8 cellular contexts compared by ENCODE assay signal in genomic region chr4:15681372-15682339, GRCh38. TPM values are rescaled to one million over a fixed set of nuclear protein-coding genes. Genes with fewer than 3 reads are reported as not detected.
A peak's percentile ranks its signal among the peaks of the same experiment; 100 is the strongest.
DNase-seq lines count a peak whose midpoint lies in the region; ATAC-seq and TF ChIP-seq lines count a peak whose summit lies in the region.

FAM200B (plus strand) TSS chr4:15681827; CDS start chr4:15686978, 5,151 bp downstream.

- H3K79me2 ChIP-seq in fibroblast of lung (ENCODE audit: control insufficient read depth, insufficient read depth, low read length): peaks cover 80% of the 10 kb centered on the region

- no peaks in the 10 kb centered on the region for H3K9me3 ChIP-seq in fibroblast of lung (ENCODE audit: control insufficient read depth, insufficient read depth, low read depth, low read length)
- no peaks in the 10 kb centered on the region for H3K9me3 ChIP-seq in naive thymus-derived CD4-positive, alpha-beta T cell (ENCODE audit: control insufficient read depth in 2 of 3, low read length in 3 of 3)

- peak within 1 kb of the TSS; percentile 99 for H3K27ac Mint-ChIP-seq in activated T-helper 17 cell treated with anti-CD3 and anti-CD28 coated beads, Interleukin-2, amount 50 U/mL, for 72 hours
- H3K27ac Mint-ChIP-seq in naive thymus-derived CD4-positive, alpha-beta T cell: peak within 1 kb of the TSS; percentile 89 to 100 (median 98)
- H3K27ac Mint-ChIP-seq in stimulated activated naive B cell treated with anti-CD40 and anti-IgM and Interleukin-4, amounts not matched to agents 10 μg/mL and 1 μg/mL and 100 μg/mL, for 72 hours: peak within 1 kb of the TSS; percentile 99

- H3K4me3 ChIP-seq in LNCaP clone FGC (ENCODE audit: low read depth, low read length) (peak within 1 kb of the TSS; percentile 61), fibroblast of lung (replicated peaks in 1 of 4; ENCODE audit: control extremely low read depth in 1 of 4, insufficient read depth in 1 of 4, low read depth in 3 of 4, low read length in 4 of 4) (peak within 1 kb of the TSS; percentile 83 to 96 (median 88))
- peak within 1 kb of the TSS; percentile 78 for H3K4me3 ChIP-seq in naive thymus-derived CD4-positive, alpha-beta T cell (ENCODE audit: low read length)

- H4K20me1 ChIP-seq in fibroblast of lung (ENCODE audit: control insufficient read depth, extremely low read depth, insufficient read depth, low read length): no peaks in the 10 kb centered on the region

- no peaks in the 10 kb centered on the region for H3K27me3 ChIP-seq in fibroblast of lung (ENCODE audit: control insufficient read depth, insufficient read depth, low read length)
- H3K27me3 ChIP-seq in naive thymus-derived CD4-positive, alpha-beta T cell (ENCODE audit: control insufficient read depth in 2 of 2, insufficient read depth in 2 of 2, low read length in 2 of 2): no peaks in the 10 kb centered on the region

- peak; percentile 97 for ATAC-seq in activated T-helper 17 cell treated with anti-CD3 and anti-CD28 coated beads, Interleukin-2, amount 50 U/mL, for 72 hours (replicated peaks)
- peak; percentile 98 for ATAC-seq in naive thymus-derived CD4-positive, alpha-beta T cell
- peak; percentile 98 for ATAC-seq in stimulated activated naive B cell treated with anti-CD40 and anti-IgM and Interleukin-4, amounts not matched to agents 10 μg/mL and 1 μg/mL and 100 μg/mL, for 72 hours (replicated peaks)

- DNase-seq in Daoy (ENCODE audit: low read depth) (peak; percentile 99), GOT3 (lab: John Stamatoyannopoulos, UW) (peak; percentile 99), LNCaP clone FGC (ENCODE audit: low read depth) (peak; percentile 94), RWPE1 (ENCODE audit: low spot score) (peak; percentile 97), fibroblast of lung (ENCODE audit: low read depth in 2 of 2) (peak; percentile 97 to 98)
- DNase-seq in naive thymus-derived CD4-positive, alpha-beta T cell: peak; percentile 87 to 100 (median 93)
- peak; percentile 97 for DNase-seq in stimulated activated naive B cell treated with anti-CD40 and anti-IgM and Interleukin-4, amounts not matched to agents 10 μg/mL and 1 μg/mL and 100 μg/mL, for 72 hours

- H3K4me2 ChIP-seq in fibroblast of lung (ENCODE audit: extremely low read depth, insufficient read depth, low read length): peak within 1 kb of the TSS; percentile 83

- peak within 1 kb of the TSS; percentile 56 for H2AFZ ChIP-seq in fibroblast of lung (ENCODE audit: low read length)

- peaks cover 15% of the 10 kb centered on the region for H3K4me1 ChIP-seq in fibroblast of lung (ENCODE audit: control insufficient read depth, extremely low read depth, insufficient read depth, low read length)
- peaks cover 5 to 11% of the 10 kb centered on the region in 2 donors for H3K4me1 ChIP-seq in naive thymus-derived CD4-positive, alpha-beta T cell (ENCODE audit: control insufficient read depth in 2 of 2, insufficient read depth in 2 of 2, low read length in 2 of 2)

- no peaks in the 10 kb centered on the region for H3K27me3 Mint-ChIP-seq in activated T-helper 17 cell treated with anti-CD3 and anti-CD28 coated beads, Interleukin-2, amount 50 U/mL, for 72 hours
- no peaks in the 10 kb centered on the region for H3K27me3 Mint-ChIP-seq in naive thymus-derived CD4-positive, alpha-beta T cell
- H3K27me3 Mint-ChIP-seq in stimulated activated naive B cell treated with anti-CD40 and anti-IgM and Interleukin-4, amounts not matched to agents 10 μg/mL and 1 μg/mL and 100 μg/mL, for 72 hours: no peaks in the 10 kb centered on the region

- peak within 1 kb of the TSS; percentile 89 for H3K9ac ChIP-seq in fibroblast of lung (ENCODE audit: insufficient read depth, low read length)

- H3K4me3 Mint-ChIP-seq in activated T-helper 17 cell treated with anti-CD3 and anti-CD28 coated beads, Interleukin-2, amount 50 U/mL, for 72 hours: peak within 1 kb of the TSS; percentile 100
- H3K4me3 Mint-ChIP-seq in naive thymus-derived CD4-positive, alpha-beta T cell: peak within 1 kb of the TSS; percentile 88 to 99 (median 94)
- peak within 1 kb of the TSS; percentile 98 for H3K4me3 Mint-ChIP-seq in stimulated activated naive B cell treated with anti-CD40 and anti-IgM and Interleukin-4, amounts not matched to agents 10 μg/mL and 1 μg/mL and 100 μg/mL, for 72 hours

- POLR2A ChIA-PET in RWPE1 (lab: Yijun Ruan, JAX; ENCODE audit: low non-redundant PET): interaction anchor here (0.9 kb wide), 1 partner anchor 43 kb away, joined by 3 read pairs; no protein-coding TSS in a partner anchor
- POLR2A ChIA-PET in naive thymus-derived CD4-positive, alpha-beta T cell (lab: Charles Lee): interaction anchor here (0.9 to 2.5 kb wide), 7 partner anchors 13 to 679 kb away, joined by 3 to 44 read pairs (median 3); partner anchors contain the start of gene FBXL5

- H3K36me3 Mint-ChIP-seq in activated T-helper 17 cell treated with anti-CD3 and anti-CD28 coated beads, Interleukin-2, amount 50 U/mL, for 72 hours (ENCODE audit: low read depth): peaks cover 31% of the 10 kb centered on the region
- peaks cover 9 to 27% (median 14%) of the 10 kb centered on the region in 5 donors for H3K36me3 Mint-ChIP-seq in naive thymus-derived CD4-positive, alpha-beta T cell
- peaks cover 8 to 14% of the 10 kb centered on the region in 2 donors for H3K36me3 Mint-ChIP-seq in stimulated activated naive B cell treated with anti-CD40 and anti-IgM and Interleukin-4, amounts not matched to agents 10 μg/mL and 1 μg/mL and 100 μg/mL, for 72 hours

- peak; percentile 21; the same call in 1 of the 2 replicates for TF ChIP-seq CTCF in LNCaP clone FGC (IDR thresholded peaks at IDR 0.05; ENCODE audit: control insufficient read depth, extremely low read depth, insufficient read depth)
- TF ChIP-seq CTCF in RWPE1 (conservative IDR thresholded peaks at IDR 0.05; ENCODE audit: low read depth): no peak
- peak in 1 of 2 donors; percentile 2 for TF ChIP-seq CTCF in fibroblast of lung (conservative IDR thresholded peaks at IDR 0.05 in 1 of 2, IDR thresholded peaks at IDR 0.05 in 1 of 2; ENCODE audit: low read depth in 1 of 2, low read length in 2 of 2)

- peaks cover 28% of the 10 kb centered on the region for H3K4me1 Mint-ChIP-seq in activated T-helper 17 cell treated with anti-CD3 and anti-CD28 coated beads, Interleukin-2, amount 50 U/mL, for 72 hours
- H3K4me1 Mint-ChIP-seq in naive thymus-derived CD4-positive, alpha-beta T cell: peaks cover 22 to 51% (median 45%) of the 10 kb centered on the region in 7 donors
- H3K4me1 Mint-ChIP-seq in stimulated activated naive B cell treated with anti-CD40 and anti-IgM and Interleukin-4, amounts not matched to agents 10 μg/mL and 1 μg/mL and 100 μg/mL, for 72 hours: peaks cover 14 to 39% of the 10 kb centered on the region in 2 donors

- H3K27ac ChIP-seq in RWPE1: peak within 1 kb of the TSS; percentile 97
- peak within 1 kb of the TSS; percentile 92 for H3K27ac ChIP-seq in fibroblast of lung (ENCODE audit: insufficient read depth, low read length)
- peak within 1 kb of the TSS; percentile 94 for H3K27ac ChIP-seq in naive thymus-derived CD4-positive, alpha-beta T cell (ENCODE audit: low read depth, low read length)

- CTCF ChIA-PET in RWPE1 (lab: Yijun Ruan, JAX): interaction anchor here (0.7 kb wide), 1 partner anchor 26 kb away, joined by 5 read pairs; no protein-coding TSS in a partner anchor
- CTCF ChIA-PET in naive thymus-derived CD4-positive, alpha-beta T cell (lab: Charles Lee): interaction anchor here (0.6 to 1.0 kb wide), 4 partner anchors 32 to 76 kb away, joined by 3 to 5 read pairs (median 3); no protein-coding TSS in a partner anchor

- intact Hi-C loops in naive thymus-derived CD4-positive, alpha-beta T cell (cut with micrococcal nuclease): loop anchor here (1.0 to 10.0 kb wide), 10 partner anchors 21 to 679 kb away; partner anchors contain the start of genes BST1 (in 2 of the 2), CPEB2 (in 2 of the 2), FBXL5 (in 2 of the 2) and CD38 (in 1 of the 2)

- no peaks in the 10 kb centered on the region for H3K9me3 Mint-ChIP-seq in activated T-helper 17 cell treated with anti-CD3 and anti-CD28 coated beads, Interleukin-2, amount 50 U/mL, for 72 hours
- peaks cover 0 to 6% (median 0%) of the 10 kb centered on the region in 11 donors for H3K9me3 Mint-ChIP-seq in naive thymus-derived CD4-positive, alpha-beta T cell
- peaks cover 0 to 2% of the 10 kb centered on the region in 2 donors for H3K9me3 Mint-ChIP-seq in stimulated activated naive B cell treated with anti-CD40 and anti-IgM and Interleukin-4, amounts not matched to agents 10 μg/mL and 1 μg/mL and 100 μg/mL, for 72 hours

- H3K36me3 ChIP-seq in fibroblast of lung (ENCODE audit: control insufficient read depth, insufficient read depth, low read length): peaks cover 3% of the 10 kb centered on the region
- peaks cover 0 to 12% (median 0%) of the 10 kb centered on the region in 3 experiments for H3K36me3 ChIP-seq in naive thymus-derived CD4-positive, alpha-beta T cell (ENCODE audit: control insufficient read depth in 2 of 3, insufficient read depth in 3 of 3, low read length in 3 of 3)

RNA-seq across cellular contexts. Expression of gene FAM200B, which starts in this region (rescaled TPM):
- 93.1 and 121 TPM in 2 replicates for total RNA-seq in Daoy (2014; rRNA removed; shearing (Covaris generic))
- 10 to 100 TPM in 1 of 2 donors, 1 to 10 TPM in 1; 9.2 to 10.3 TPM for total RNA-seq in activated T-helper 17 cell treated with anti-CD3 and anti-CD28 coated beads, Interleukin-2, amount 50 U/mL, for 72 hours
- total RNA-seq in fibroblast of lung: 20.5 and 22.6 TPM in 2 replicates
- polyA plus RNA-seq in fibroblast of lung: 31.6 and 35.1 TPM in 2 replicates
- 37.2 and 40.7 TPM in 2 replicates for polyA plus RNA-seq in fibroblast of lung (2012)
- 0.12 and 1.2 TPM in 2 replicates for polyA minus RNA-seq in fibroblast of lung (ENCODE audit: low replicate concordance)
- total RNA-seq in naive thymus-derived CD4-positive, alpha-beta T cell: 10 to 100 TPM; 10.6 to 42.8 (median 27.4) TPM
- 10 to 100 TPM; 54.8 to 91.6 TPM for polyA plus RNA-seq in naive thymus-derived CD4-positive, alpha-beta T cell

Comparison
In these comparisons a context has a peak if more than half of its experiments do, and no peak if none do; other contexts are left out.
1. Peak in every context shown above with its lines: DNase-seq, ATAC-seq, H3K4me3 ChIP-seq and H3K27ac ChIP-seq.